ENCODE assay signal across 4 cellular contexts in the genomic region with DNA sequence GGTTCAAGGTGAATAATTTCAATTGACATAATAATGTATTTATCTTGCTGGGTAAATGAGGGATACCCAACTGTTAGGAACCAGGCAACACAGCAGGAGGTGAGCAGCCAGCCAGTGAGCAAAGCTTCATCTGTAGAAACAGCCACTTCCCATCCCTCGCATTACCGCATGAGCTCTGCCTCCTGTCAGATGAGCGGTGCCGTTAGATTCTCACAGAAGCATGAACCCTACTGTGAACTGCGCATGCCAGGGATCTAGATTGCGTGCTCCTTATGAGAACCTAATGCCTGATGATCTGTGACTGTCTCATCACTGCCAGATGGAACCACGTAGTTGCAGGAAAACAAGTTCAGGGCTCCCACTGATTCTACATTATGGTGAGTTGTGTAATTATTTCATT. TPM values are rescaled to one million over a fixed set of nuclear protein-coding genes. Genes with fewer than 3 reads are reported as not detected.
"Had no signal": no experiment of that assay in that cellular context is flagged by ENCODE, and none has a peak within 500 bp of the region (broad histone marks: within the 10 kb centered on the region; RNA-seq: fewer than 3 reads in every experiment).

No MANE protein-coding gene starts in this region.

RNA-seq across cellular contexts. Expression of a gene that starts 9.1 kb away (rescaled TPM):
- total RNA-seq: esophagus mucosa, fibroblast of villous mesenchyme, osteoblast, pulmonary artery endothelial cell had no signal
